In genomic region chr6:90846824-90847223, GRCh38 we compare ENCODE assay signal across 22 cellular contexts.
DNase-seq lines count a peak whose midpoint lies in the region; TF ChIP-seq lines count a peak whose summit lies in the region.
"Had no signal": no experiment of that assay in that cellular context is flagged by ENCODE, and none has a peak within 500 bp of the region (broad histone marks: within the 10 kb centered on the region; RNA-seq: fewer than 3 reads in every experiment).

No MANE protein-coding gene starts in this region.

- H3K27me3 ChIP-seq in BE2C (peaks cover 14% of the 10 kb centered on the region), hepatocyte (no peaks in the 10 kb centered on the region), ovary (no peaks in the 10 kb centered on the region)
- H3K27me3 ChIP-seq: ascending aorta, heart left ventricle, neutrophil, tibial nerve had no signal

- H3K4me2 ChIP-seq in hepatocyte: no peak overlapping the region

- no peak for DNase-seq in BE2C
- DNase-seq in Daoy (ENCODE audit: low read depth): peak; percentile 12
- peak; percentile 10 for DNase-seq in RKO (ENCODE audit: low spot score)
- DNase-seq in glomerular visceral epithelial cell (ENCODE audit: extremely low spot score): peak; percentile 8
- DNase-seq in NCI-H1436 treated with DMSO at 0.1 percent for 48 hours (lab: John Stamatoyannopoulos, UW): no peak
- DNase-seq in C1 segment of cervical spinal cord (lab: John Stamatoyannopoulos, UW): no peak
- no peak for DNase-seq in hepatocyte (ENCODE audit: low spot score)
- no peak for DNase-seq in ovary
- DNase-seq: activated CD4-positive, alpha-beta memory T cell treated with anti-CD3 and anti-CD28 coated beads, Interleukin-2, amount 10 ng/mL, durations not matched to agents 7 days and 5 days; activated CD4-positive, CD25-positive, alpha-beta regulatory T cell treated with anti-CD3 and anti-CD28 coated beads, Interleukin-2, amount 50 U/mL, for 72 hours; CD4-positive, alpha-beta T cell; central memory CD4-positive, alpha-beta T cell; DMS79; heart left ventricle; NCI-H1092; NCI-H2029; NCI-H524 treated with DMSO at 0.1 percent for 48 hours; psoas muscle; SHP77 treated with DMSO at 0.1 percent for 48 hours had no signal

- no peaks in the 10 kb centered on the region for H3K9me2 ChIP-seq in hepatocyte (replicated peaks; ENCODE audit: insufficient read depth)

- TF ChIP-seq CTCF in BE2C (IDR thresholded peaks at IDR 0.05; ENCODE audit: low read depth, low read length) (0 out of 2 replicates have a peak, but pooled peaks have one; percentile 5), hepatocyte (IDR thresholded peaks at IDR 0.05; ENCODE audit: poor library complexity) (no peak), ovary (IDR thresholded peaks at IDR 0.05) (no peak)

- H3K4me3 ChIP-seq in BE2C (ENCODE audit: low read depth, low read length) (no peak overlapping the region), hepatocyte (no peak overlapping the region), ovary (no peak overlapping the region)
- H3K4me3 ChIP-seq: ascending aorta, heart left ventricle, psoas muscle, tibial nerve had no signal

- no peaks in the 10 kb centered on the region for H3K9me3 ChIP-seq in BE2C
- H3K9me3 ChIP-seq in hepatocyte (ENCODE audit: low read depth): no peaks in the 10 kb centered on the region
- H3K9me3 ChIP-seq in ovary: no peaks in the 10 kb centered on the region
- H3K9me3 ChIP-seq: ascending aorta, heart left ventricle, neutrophil, psoas muscle, tibial nerve had no signal

- no peak overlapping the region for H3K27ac ChIP-seq in hepatocyte
- no peak overlapping the region for H3K27ac ChIP-seq in ovary
- H3K27ac ChIP-seq: ascending aorta, heart left ventricle, neutrophil, psoas muscle, tibial nerve had no signal

- TF ChIP-seq EP300 in ovary (IDR thresholded peaks at IDR 0.05): no peak

- H3K36me3 ChIP-seq in BE2C (no peaks in the 10 kb centered on the region), hepatocyte (replicated peaks; ENCODE audit: insufficient read depth, low read depth) (no peaks in the 10 kb centered on the region), ovary (no peaks in the 10 kb centered on the region)
- H3K36me3 ChIP-seq: ascending aorta, heart left ventricle, neutrophil, tibial nerve had no signal

- no peaks in the 10 kb centered on the region for H4K20me1 ChIP-seq in hepatocyte (ENCODE audit: insufficient read depth, poor library complexity, severe bottlenecking)

- no peak overlapping the region for H2AFZ ChIP-seq in hepatocyte

- no peaks in the 10 kb centered on the region for H3K79me2 ChIP-seq in hepatocyte

- no peak for TF ChIP-seq POLR2A in ovary (IDR thresholded peaks at IDR 0.05)

- intact Hi-C loops in ovary (cut with DNase I): no loop called here

- H3K4me1 ChIP-seq in BE2C (no peaks in the 10 kb centered on the region), hepatocyte (ENCODE audit: insufficient read depth) (no peaks in the 10 kb centered on the region), ovary (ENCODE audit: insufficient read depth) (peaks cover 2% of the 10 kb centered on the region)
- H3K4me1 ChIP-seq: ascending aorta, heart left ventricle, psoas muscle, tibial nerve had no signal

Comparison
In these comparisons a context has a peak if more than half of its experiments do, and no peak if none do; other contexts are left out.
1. DNase-seq: peak in Daoy (single experiment), RKO (single experiment) and glomerular visceral epithelial cell (single experiment); none in BE2C (single experiment), NCI-H1436 treated with DMSO at 0.1 percent for 48 hours (single experiment), C1 segment of cervical spinal cord (0 of 14), hepatocyte (single experiment) and ovary (0 of 5).